In the genomic region with DNA sequence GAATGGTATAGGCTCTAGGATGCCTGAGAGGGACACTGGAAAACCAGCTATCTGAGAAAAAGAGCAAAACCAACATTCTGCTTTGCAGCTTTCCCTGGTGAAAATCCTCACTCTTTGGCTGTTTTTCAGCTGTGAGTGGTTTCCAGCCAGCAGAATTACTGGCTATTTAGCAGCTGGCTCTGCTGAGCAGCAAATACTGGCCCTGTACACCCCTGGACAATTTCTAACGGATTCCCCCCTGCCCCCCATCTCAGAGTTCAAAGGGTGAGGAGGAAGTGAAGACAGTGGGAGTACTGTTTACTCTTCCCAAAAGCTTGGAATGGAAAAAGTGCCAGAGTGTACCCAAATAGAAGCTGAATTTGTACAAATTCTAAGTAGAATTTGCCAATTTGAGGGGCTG, we compare ENCODE assay signal across 33 cellular contexts.
"Had no signal": no experiment of that assay in that cellular context is flagged by ENCODE, and none has a peak within 500 bp of the region (broad histone marks: within the 10 kb centered on the region; RNA-seq: fewer than 3 reads in every experiment).

No MANE protein-coding gene starts in this region.

- H3K4me1 ChIP-seq: adrenal gland, body of pancreas, breast epithelium had no signal

- H3K36me3 ChIP-seq: adrenal gland, brain microvascular endothelial cell, breast epithelium had no signal

- H3K27me3 ChIP-seq: adrenal gland, body of pancreas, brain microvascular endothelial cell, breast epithelium had no signal

- ATAC-seq: activated CD8-positive, alpha-beta T cell treated with anti-CD3 and anti-CD28 coated beads for 36 hours; activated naive CD4-positive, alpha-beta T cell treated with anti-CD3 and anti-CD28 coated beads, Interleukin-2, amount 50 U/mL, for 72 hours; activated T-cell treated with anti-CD3 and anti-CD28 coated beads, Interleukin-2, amount 50 U/mL, for 4 hours; activated T-cell treated with anti-CD3 and anti-CD28 coated beads, Interleukin-2, amount 50 U/mL, for 72 hours; activated T-helper 17 cell treated with anti-CD3 and anti-CD28 coated beads, Interleukin-2, amount 50 U/mL, for 72 hours; body of pancreas had no signal

- H3K27ac ChIP-seq: adrenal gland, body of pancreas, brain microvascular endothelial cell, breast epithelium, VCaP had no signal

- DNase-seq: activated B cell treated with CpG ODN at 0.5 μM for 24 hours; activated CD4-positive, alpha-beta memory T cell treated with anti-CD3 and anti-CD28 coated beads for 36 hours; activated CD4-positive, alpha-beta T cell treated with anti-CD3 and anti-CD28 coated beads for 4 hours; activated CD4-positive, alpha-beta T cell treated with anti-CD3 and anti-CD28 coated beads, Interleukin-2, amount 50 U/mL, for 1 hour; activated CD4-positive, alpha-beta T cell treated with anti-CD3 and anti-CD28 coated beads, Interleukin-2, amount 50 U/mL, for 4 hours; activated CD4-positive, CD25-positive, alpha-beta regulatory T cell treated with anti-CD3 and anti-CD28 coated beads, Interleukin-2, amount 50 U/mL, for 72 hours; activated CD8-positive, alpha-beta memory T cell treated with anti-CD3 and anti-CD28 coated beads, Interleukin-2, amount 50 U/mL, for 4 hours; activated CD8-positive, alpha-beta T cell treated with anti-CD3 and anti-CD28 coated beads for 36 hours; activated effector memory CD4-positive, alpha-beta T cell treated with anti-CD3 and anti-CD28 coated beads, Interleukin-2, amount 50 U/mL, for 16 hours; activated gamma-delta T cell treated with Interleukin-2 at 50 U/mL for 16 hours; activated naive CD4-positive, alpha-beta T cell; activated naive CD4-positive, alpha-beta T cell treated with anti-CD3 and anti-CD28 coated beads for 36 hours; activated naive CD4-positive, alpha-beta T cell treated with anti-CD3 and anti-CD28 coated beads, Interleukin-2, amount 50 U/mL, for 16 hours; activated naive CD8-positive, alpha-beta T cell treated with anti-CD3 and anti-CD28 coated beads for 36 hours; activated T-cell treated with anti-CD3 and anti-CD28 coated beads for 4 hours; activated T-cell treated with anti-CD3 and anti-CD28 coated beads, Interleukin-2, amount 50 U/mL, for 1 hour; activated T-cell treated with anti-CD3 and anti-CD28 coated beads, Interleukin-2, amount 50 U/mL, for 4 hours; activated T-cell treated with anti-CD3 and anti-CD28 coated beads, Interleukin-2, amount 50 U/mL, for 72 hours; adrenal gland; amniotic stem cell; aorta; body of pancreas; brain microvascular endothelial cell; caudate nucleus; cerebellar nuclear complex; SW 1271; T-helper 1 cell; T-helper 2 cell; T-helper 9 cell had no signal

- H3K9me3 ChIP-seq: adrenal gland, body of pancreas, breast epithelium had no signal

- H3K4me3 ChIP-seq: adrenal gland, body of pancreas, breast epithelium had no signal
